7 cellular contexts compared by ENCODE assay signal in genomic region chr1:148318123-148318899, GRCh38.
DNase-seq lines count a peak whose midpoint lies in the region; ATAC-seq and TF ChIP-seq lines count a peak whose summit lies in the region.

No MANE protein-coding gene starts in this region.

- intact Hi-C loops in upper lobe of right lung (cut with DNase I), result no loop called here

- H3K36me3 ChIP-seq in mucosa of rectum (ENCODE audit: control insufficient read depth in 2 of 2, insufficient read depth in 2 of 2, low read length in 2 of 2) (no peaks in the 10 kb centered on the region), upper lobe of right lung (no peaks in the 10 kb centered on the region)

- H3K27ac ChIP-seq in mucosa of rectum (ENCODE audit: low read depth in 2 of 2, low read length in 2 of 2), result no peak overlapping the region
- H3K27ac ChIP-seq in upper lobe of right lung, result peak overlapping the region; percentile 42

- peak overlapping the region in 4 of 5 experiments; percentile 6 to 71 (median 38) for H3K4me3 Mint-ChIP-seq in brain

- DNase-seq in T-helper 1 cell (peak in 4 of 5 donors; percentile 24 to 80 (median 42)), upper lobe of right lung (peak; percentile 72), D341Med (ENCODE audit: low spot score) (no peak)

- ATAC-seq in GM21717 (IDR thresholded peaks at IDR 0.05; ENCODE audit: unreplicated experiment), result peak; percentile 58
- peak; percentile 78 for ATAC-seq in upper lobe of right lung
- ATAC-seq in HG03039 (IDR thresholded peaks at IDR 0.05; ENCODE audit: unreplicated experiment), result no peak

- no peaks in the 10 kb centered on the region for H3K4me1 ChIP-seq in mucosa of rectum (ENCODE audit: control insufficient read depth in 2 of 2, insufficient read depth in 2 of 2, low read length in 2 of 2)
- H3K4me1 ChIP-seq in upper lobe of right lung, result peaks cover 4% of the 10 kb centered on the region

- H3K36me3 Mint-ChIP-seq in brain, result no peaks in the 10 kb centered on the region

- H3K9me3 Mint-ChIP-seq in brain, result peaks cover 7 to 47% (median 22%) of the 10 kb centered on the region in 5 experiments

- H3K4me3 ChIP-seq in mucosa of rectum (ENCODE audit: low read length in 2 of 2) (peak overlapping the region; percentile 49 to 69), upper lobe of right lung (peak overlapping the region; percentile 42)

- peaks cover 71% of the 10 kb centered on the region for H3K27me3 Mint-ChIP-seq in brain

- TF ChIP-seq CTCF in brain (conservative IDR thresholded peaks at IDR 0.05), result no peak
- TF ChIP-seq CTCF in upper lobe of right lung (IDR thresholded peaks at IDR 0.05), result no peak

- no peaks in the 10 kb centered on the region for H3K4me1 Mint-ChIP-seq in brain

- H3K9me3 ChIP-seq in mucosa of rectum (ENCODE audit: control insufficient read depth in 2 of 2, low read length in 2 of 2) (no peaks in the 10 kb centered on the region), upper lobe of right lung (no peaks in the 10 kb centered on the region)

- H3K27ac Mint-ChIP-seq in brain, result no peak overlapping the region

- H3K27me3 ChIP-seq in mucosa of rectum (ENCODE audit: control insufficient read depth in 2 of 2, insufficient read depth in 2 of 2, low read length in 2 of 2) (peaks cover 0 to 11% of the 10 kb centered on the region in 2 donors), upper lobe of right lung (peaks cover 24% of the 10 kb centered on the region)

- H3K9ac ChIP-seq in mucosa of rectum (ENCODE audit: low read depth in 1 of 2, low read length in 2 of 2), result no peak overlapping the region
